In the genomic region with DNA sequence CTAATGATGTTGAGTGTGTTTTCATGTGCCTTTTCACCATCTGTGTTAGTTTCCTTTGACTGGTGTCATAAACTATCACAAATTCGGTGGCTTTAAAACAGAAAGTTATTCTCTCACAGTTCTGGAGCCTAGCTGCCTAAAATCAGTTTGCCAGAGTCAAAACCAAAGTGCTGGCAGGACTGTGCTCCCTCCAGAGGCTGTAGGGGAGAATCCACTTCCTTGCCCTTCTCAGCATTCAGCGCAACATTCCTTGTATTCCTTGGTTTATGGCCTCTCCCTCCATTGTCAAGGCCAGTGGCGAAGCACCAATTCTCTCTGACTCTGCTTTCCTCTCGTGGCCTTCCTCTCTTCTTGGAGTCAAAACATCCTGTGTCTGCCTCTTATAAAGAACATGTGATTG, we compare ENCODE assay signal across 11 cellular contexts.
DNase-seq lines count a peak whose midpoint lies in the region; ATAC-seq and TF ChIP-seq lines count a peak whose summit lies in the region.
"Had no signal": no experiment of that assay in that cellular context is flagged by ENCODE, and none has a peak within 500 bp of the region (broad histone marks: within the 10 kb centered on the region; RNA-seq: fewer than 3 reads in every experiment).

No MANE protein-coding gene starts in this region.

- peak; percentile 34 for DNase-seq in A673 (ENCODE audit: low spot score)
- peak; percentile 9 for DNase-seq in HCEC 1CT
- peak; percentile 32 to 66 for DNase-seq in cardiac fibroblast (ENCODE audit: low read depth in 2 of 2)
- peak; percentile 76 for DNase-seq in iPS-NIHi7 (ENCODE audit: extremely low spot score)
- no peak for DNase-seq in SKM-1 (lab: John Stamatoyannopoulos, UW; ENCODE audit: unreplicated experiment)
- DNase-seq: CD4-positive, CD25-positive, alpha-beta regulatory T cell; Peyer's patch; posterior cingulate gyrus had no signal

- H3K9me3 ChIP-seq in A673 (ENCODE audit: low read depth, low read length, poor library complexity, severe bottlenecking) = no peaks in the 10 kb centered on the region
- H3K9me3 ChIP-seq: Peyer's patch had no signal

- intact Hi-C loops in A673 (cut with micrococcal nuclease; ENCODE audit: unreplicated experiment) = no loop called here

- H3K27me3 ChIP-seq in A673 (replicated peaks; ENCODE audit: insufficient read depth, low read depth, low read length, poor library complexity) = no peaks in the 10 kb centered on the region
- H3K27me3 ChIP-seq: Peyer's patch had no signal

- H3K27ac ChIP-seq in A673 (ENCODE audit: low read depth, low read length, poor library complexity, severe bottlenecking) = no peak overlapping the region
- H3K27ac ChIP-seq: Peyer's patch had no signal

- peak; percentile 47 for TF ChIP-seq CTCF in A673 (conservative IDR thresholded peaks at IDR 0.05; ENCODE audit: low read depth, low read length)
- peak; percentile 30 for TF ChIP-seq CTCF in cardiac fibroblast (IDR thresholded peaks at IDR 0.05; ENCODE audit: low read depth, low read length)

- CTCF ChIA-PET in A673 (lab: Charles Lee) = no interaction called here

- ATAC-seq in HG03039 (IDR thresholded peaks at IDR 0.05; ENCODE audit: unreplicated experiment) = no peak
- no peak for ATAC-seq in HG03439 (IDR thresholded peaks at IDR 0.05; ENCODE audit: unreplicated experiment)
- ATAC-seq in GM21526 (IDR thresholded peaks at IDR 0.05; ENCODE audit: low FRiP score, unreplicated experiment) = no peak

- H3K4me3 ChIP-seq in A673 (ENCODE audit: low read depth, low read length, poor library complexity, severe bottlenecking) = no peak overlapping the region
- H3K4me3 ChIP-seq in cardiac fibroblast (replicated peaks in 1 of 2; ENCODE audit: low read depth in 2 of 2, low read length in 2 of 2) = no peak overlapping the region
- H3K4me3 ChIP-seq: Peyer's patch had no signal

- no TSS peak for BruUV-seq in A673 (replicated peaks; lab: Mats Ljungman, UMichigan)

- H3K36me3 ChIP-seq in A673 (ENCODE audit: insufficient read depth, low read length, poor library complexity, severe bottlenecking) = no peaks in the 10 kb centered on the region
- H3K36me3 ChIP-seq: Peyer's patch had no signal

- H3K4me1 ChIP-seq in A673 (ENCODE audit: insufficient read depth, low read length, poor library complexity, severe bottlenecking) = peaks cover 6% of the 10 kb centered on the region
- H3K4me1 ChIP-seq: Peyer's patch had no signal

- POLR2A ChIA-PET in A673 (lab: Charles Lee; ENCODE audit: low non-redundant PET) = no interaction called here
